12 cellular contexts compared by ENCODE assay signal in the genomic region with DNA sequence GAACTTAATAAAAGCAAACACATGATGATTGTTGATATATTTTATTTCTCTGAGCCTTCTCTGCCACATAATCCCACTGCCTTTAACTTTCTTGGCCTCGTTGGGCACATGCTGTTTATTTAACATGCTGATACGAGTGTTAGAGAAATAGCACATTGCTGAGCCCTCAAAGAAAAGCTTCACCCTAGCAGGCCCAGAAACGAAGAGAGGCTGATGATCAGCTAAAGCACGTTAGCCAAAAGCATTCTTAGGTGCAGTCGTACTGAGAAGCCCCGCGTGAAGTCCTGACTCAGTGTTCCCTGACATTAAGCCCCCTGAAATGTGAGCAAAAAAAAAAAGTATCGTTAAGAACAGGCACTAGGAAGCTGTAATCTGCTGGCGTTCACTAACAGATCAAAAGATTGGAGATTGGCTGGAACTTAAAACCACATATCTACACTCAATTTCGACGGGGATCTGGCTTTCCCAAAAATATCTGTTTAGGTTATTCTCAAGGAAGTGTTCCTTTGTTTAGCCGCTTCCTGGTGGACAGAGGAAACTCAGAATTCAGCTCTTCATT.
DNase-seq lines count a peak whose midpoint lies in the region; ATAC-seq and TF ChIP-seq lines count a peak whose summit lies in the region.
"Had no signal": no experiment of that assay in that cellular context is flagged by ENCODE, and none has a peak within 500 bp of the region (broad histone marks: within the 10 kb centered on the region; RNA-seq: fewer than 3 reads in every experiment).

No MANE protein-coding gene starts in this region.

- no peak overlapping the region for H3K4me3 Mint-ChIP-seq in activated naive CD8-positive, alpha-beta T cell treated with anti-CD3 and anti-CD28 coated beads, Interleukin-2, amount 50 U/mL, for 24 hours
- H3K4me3 Mint-ChIP-seq in nephron = no peak overlapping the region
- no peak overlapping the region for H3K4me3 Mint-ChIP-seq in stimulated activated effector memory CD8-positive, alpha-beta T cell treated with anti-CD3 and anti-CD28 coated beads, Interleukin-12 subunit alpha, Interleukin-12 subunit beta, amount 100 ng/mL, for 72 hours
- H3K4me3 Mint-ChIP-seq: activated naive CD4-positive, alpha-beta T cell treated with anti-CD3 and anti-CD28 coated beads for 36 hours had no signal

- H3K27ac Mint-ChIP-seq in activated naive CD8-positive, alpha-beta T cell treated with anti-CD3 and anti-CD28 coated beads, Interleukin-2, amount 50 U/mL, for 24 hours = peak overlapping the region; percentile 52
- peak overlapping the region; percentile 69 to 79 (median 74) for H3K27ac Mint-ChIP-seq in nephron
- no peak overlapping the region for H3K27ac Mint-ChIP-seq in stimulated activated effector memory CD8-positive, alpha-beta T cell treated with anti-CD3 and anti-CD28 coated beads, Interleukin-12 subunit alpha, Interleukin-12 subunit beta, amount 100 ng/mL, for 72 hours

- TF ChIP-seq POLR2A in esophagus muscularis mucosa (IDR thresholded peaks at IDR 0.05; ENCODE audit: low read depth) = no peak

- H3K27ac ChIP-seq in HUES6 (ENCODE audit: low read depth, low read length) (peak overlapping the region; percentile 3; the same call in 1 of the 2 replicates), esophagus muscularis mucosa (replicated peaks in 1 of 4) (peak overlapping the region in 1 of 4 donors; percentile 40)
- H3K27ac ChIP-seq: WERI-Rb-1 had no signal

- ATAC-seq in activated naive CD8-positive, alpha-beta T cell treated with anti-CD3 and anti-CD28 coated beads, Interleukin-2, amount 50 U/mL, for 24 hours = no peak
- no peak for ATAC-seq in stimulated activated effector memory CD8-positive, alpha-beta T cell treated with anti-CD3 and anti-CD28 coated beads, Interleukin-12 subunit alpha, Interleukin-12 subunit beta, amount 100 ng/mL, for 72 hours

- DNase-seq in BE2C (no peak), esophagus muscularis mucosa (ENCODE audit: extremely low spot score) (no peak), KG1 (lab: John Stamatoyannopoulos, UW) (no peak), NCI-H1694 (lab: John Stamatoyannopoulos, UW) (no peak)
- DNase-seq in activated naive CD8-positive, alpha-beta T cell treated with anti-CD3 and anti-CD28 coated beads, Interleukin-2, amount 50 U/mL, for 24 hours = no peak
- no peak for DNase-seq in stimulated activated effector memory CD8-positive, alpha-beta T cell treated with anti-CD3 and anti-CD28 coated beads, Interleukin-12 subunit alpha, Interleukin-12 subunit beta, amount 100 ng/mL, for 72 hours (ENCODE audit: low spot score in 2 of 2)
- DNase-seq: AML-193, substantia nigra, WERI-Rb-1 had no signal

- no peaks in the 10 kb centered on the region for H3K9me3 ChIP-seq in BE2C
- H3K9me3 ChIP-seq in HUES6 (ENCODE audit: control insufficient read depth, insufficient read depth, low read depth, low read length) = no peaks in the 10 kb centered on the region
- no peaks in the 10 kb centered on the region for H3K9me3 ChIP-seq in esophagus muscularis mucosa

- H3K9me3 Mint-ChIP-seq in activated naive CD8-positive, alpha-beta T cell treated with anti-CD3 and anti-CD28 coated beads, Interleukin-2, amount 50 U/mL, for 24 hours = no peaks in the 10 kb centered on the region
- H3K9me3 Mint-ChIP-seq in nephron = no peaks in the 10 kb centered on the region
- no peaks in the 10 kb centered on the region for H3K9me3 Mint-ChIP-seq in stimulated activated effector memory CD8-positive, alpha-beta T cell treated with anti-CD3 and anti-CD28 coated beads, Interleukin-12 subunit alpha, Interleukin-12 subunit beta, amount 100 ng/mL, for 72 hours
- H3K9me3 Mint-ChIP-seq: activated naive CD4-positive, alpha-beta T cell treated with anti-CD3 and anti-CD28 coated beads for 36 hours had no signal

- H3K9ac ChIP-seq in HUES6 (ENCODE audit: low read length) = peak overlapping the region; percentile 14

- intact Hi-C loops in esophagus muscularis mucosa (cut with DNase I) = no loop called here

- no peak for TF ChIP-seq EP300 in esophagus muscularis mucosa (IDR thresholded peaks at IDR 0.05)

- peaks cover 67% of the 10 kb centered on the region for H3K4me1 ChIP-seq in BE2C
- H3K4me1 ChIP-seq in HUES6 (ENCODE audit: control insufficient read depth, insufficient read depth, low read length) = peaks cover 16% of the 10 kb centered on the region; the same call in 1 of the 2 replicates
- peaks cover 16 to 38% (median 25%) of the 10 kb centered on the region in 4 donors for H3K4me1 ChIP-seq in esophagus muscularis mucosa

- peaks cover 14% of the 10 kb centered on the region for H3K36me3 Mint-ChIP-seq in activated naive CD8-positive, alpha-beta T cell treated with anti-CD3 and anti-CD28 coated beads, Interleukin-2, amount 50 U/mL, for 24 hours (ENCODE audit: low read depth)
- H3K36me3 Mint-ChIP-seq in nephron (ENCODE audit: low read depth) = peaks cover 26% of the 10 kb centered on the region
- peaks cover 11% of the 10 kb centered on the region for H3K36me3 Mint-ChIP-seq in stimulated activated effector memory CD8-positive, alpha-beta T cell treated with anti-CD3 and anti-CD28 coated beads, Interleukin-12 subunit alpha, Interleukin-12 subunit beta, amount 100 ng/mL, for 72 hours

- H3K27me3 Mint-ChIP-seq in activated naive CD8-positive, alpha-beta T cell treated with anti-CD3 and anti-CD28 coated beads, Interleukin-2, amount 50 U/mL, for 24 hours = no peaks in the 10 kb centered on the region
- H3K27me3 Mint-ChIP-seq in nephron (ENCODE audit: low read depth) = peaks cover 4% of the 10 kb centered on the region

- H3K36me3 ChIP-seq in BE2C (peaks cover 32% of the 10 kb centered on the region), HUES6 (ENCODE audit: control insufficient read depth, insufficient read depth, low read length) (0 out of 2 replicates have a peak, but pooled peaks cover 3% of the 10 kb centered on the region), esophagus muscularis mucosa (peaks cover 0 to 7% (median 4%) of the 10 kb centered on the region in 4 donors)

- peaks cover 33% of the 10 kb centered on the region for H3K4me1 Mint-ChIP-seq in activated naive CD8-positive, alpha-beta T cell treated with anti-CD3 and anti-CD28 coated beads, Interleukin-2, amount 50 U/mL, for 24 hours
- H3K4me1 Mint-ChIP-seq in nephron = peaks cover 37% of the 10 kb centered on the region
- H3K4me1 Mint-ChIP-seq in stimulated activated effector memory CD8-positive, alpha-beta T cell treated with anti-CD3 and anti-CD28 coated beads, Interleukin-12 subunit alpha, Interleukin-12 subunit beta, amount 100 ng/mL, for 72 hours = peaks cover 40% of the 10 kb centered on the region

- H3K27me3 ChIP-seq in BE2C = no peaks in the 10 kb centered on the region
- H3K27me3 ChIP-seq in HUES6 (ENCODE audit: control insufficient read depth, insufficient read depth, low read length) = no peaks in the 10 kb centered on the region
- H3K27me3 ChIP-seq in esophagus muscularis mucosa = no peaks in the 10 kb centered on the region

- TF ChIP-seq CTCF in BE2C (IDR thresholded peaks at IDR 0.05; ENCODE audit: low read depth, low read length) (no peak), nephron (IDR thresholded peaks at IDR 0.05; ENCODE audit: unreplicated experiment in 3 of 3) (no peak), esophagus muscularis mucosa (IDR thresholded peaks at IDR 0.05) (no peak)

- peak overlapping the region; percentile 23; the same call in 1 of the 2 replicates for H3K4me3 ChIP-seq in BE2C (ENCODE audit: low read depth, low read length)
- H3K4me3 ChIP-seq in HUES6 (ENCODE audit: low read depth, low read length) = no peak overlapping the region
- H3K4me3 ChIP-seq in esophagus muscularis mucosa = no peak overlapping the region

- WGBS in esophagus muscularis mucosa = 53% methylated on average over 12 of the region's 12 CpGs
